Comparison of ENCODE assay signal across 26 cellular contexts in the genomic region with DNA sequence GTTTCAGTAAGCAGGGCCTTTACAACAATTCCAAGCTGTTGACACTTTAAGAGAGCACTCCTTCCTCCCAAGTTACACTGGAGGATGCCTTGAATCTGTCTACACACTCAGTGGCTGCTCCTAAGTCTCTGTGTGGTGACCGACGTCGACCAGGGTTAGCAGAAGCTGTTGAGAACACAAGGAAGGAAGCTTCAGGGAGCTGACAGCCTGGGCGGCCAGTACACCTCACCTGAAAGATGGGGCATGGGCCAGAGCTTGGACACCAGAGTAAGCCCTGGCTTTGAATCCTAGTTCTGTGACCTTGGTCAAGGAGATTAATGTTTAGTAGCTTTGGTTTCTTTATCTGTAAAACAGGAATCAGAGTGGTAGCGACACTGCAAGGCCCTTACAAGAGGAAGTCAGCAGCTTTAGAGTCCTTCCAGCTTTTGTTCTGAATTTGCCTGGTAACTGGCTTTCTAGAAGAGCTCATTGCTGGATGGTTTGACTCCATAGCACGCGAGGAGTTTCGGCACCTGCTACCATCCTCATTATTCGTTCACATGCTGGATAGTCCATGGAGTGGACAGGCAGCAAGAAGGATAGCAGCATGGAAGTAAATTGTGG.
A peak's percentile ranks its signal among the peaks of the same experiment; 100 is the strongest.
DNase-seq lines count a peak whose midpoint lies in the region; ATAC-seq lines count a peak whose summit lies in the region.
"Had no signal": no experiment of that assay in that cellular context is flagged by ENCODE, and none has a peak within 500 bp of the region (broad histone marks: within the 10 kb centered on the region; RNA-seq: fewer than 3 reads in every experiment).

No MANE protein-coding gene starts in this region.

- peak; percentile 77 for DNase-seq in DMS53 treated with DMSO at 0.1 percent for 48 hours (lab: John Stamatoyannopoulos, UW; ENCODE audit: unreplicated experiment)
- DNase-seq in DMS53 (lab: John Stamatoyannopoulos, UW): no peak
- peak; percentile 19 to 22 for DNase-seq in AML-193 (lab: John Stamatoyannopoulos, UW)
- peak; percentile 43 for DNase-seq in OCI-M1 (lab: John Stamatoyannopoulos, UW)
- no peak for DNase-seq in stimulated activated naive CD8-positive, alpha-beta T cell treated with anti-CD3 and anti-CD28 coated beads, Interleukin-15, amount 100 ng/mL, for 72 hours
- no peak for DNase-seq in stimulated activated CD8-positive, alpha-beta memory T cell treated with anti-CD3 and anti-CD28 coated beads, Interleukin-4, amount 100 ng/mL, for 48 hours
- no peak for DNase-seq in head of caudate nucleus
- DNase-seq: activated CD4-positive, alpha-beta T cell treated with anti-CD3 and anti-CD28 coated beads for 48 hours; activated gamma-delta T cell treated with Interleukin-2 at 50 U/mL for 16 hours; activated T-cell treated with anti-CD3 and anti-CD28 coated beads, Interleukin-2, amount 50 U/mL, for 4 hours; Calu3; endodermal cell; foreskin fibroblast; islet precursor cell; left lung; NCI-H1694 treated with DMSO at 0.1 percent for 48 hours; NCI-H524 treated with DMSO at 0.1 percent for 48 hours; nephron progenitor cell; substantia nigra; trophoblast cell; WERI-Rb-1 had no signal

- H3K4me3 Mint-ChIP-seq in stimulated activated naive CD8-positive, alpha-beta T cell treated with anti-CD3 and anti-CD28 coated beads, Interleukin-15, amount 100 ng/mL, for 72 hours: no peak overlapping the region
- H3K4me3 Mint-ChIP-seq: activated T-cell treated with anti-CD3 and anti-CD28 coated beads, Interleukin-2, amount 50 U/mL, for 4 hours; CD14-positive monocyte; dendritic cell treated with granulocyte-macrophage colony-stimulating factor and Interleukin-4, amounts not matched to agents 40 ng/mL and 50 ng/mL, for 4 days; endodermal cell; memory B cell; nephron progenitor cell; stimulated activated memory B cell treated with anti-CD40 and anti-IgM and Interleukin-4, amounts not matched to agents 10 μg/mL and 1 μg/mL and 100 μg/mL, for 72 hours had no signal

- no peak overlapping the region for H3K27ac Mint-ChIP-seq in stimulated activated naive CD8-positive, alpha-beta T cell treated with anti-CD3 and anti-CD28 coated beads, Interleukin-15, amount 100 ng/mL, for 72 hours
- H3K27ac Mint-ChIP-seq: CD14-positive monocyte; dendritic cell treated with granulocyte-macrophage colony-stimulating factor and Interleukin-4, amounts not matched to agents 40 ng/mL and 50 ng/mL, for 4 days; endodermal cell; memory B cell; nephron progenitor cell; stimulated activated memory B cell treated with anti-CD40 and anti-IgM and Interleukin-4, amounts not matched to agents 10 μg/mL and 1 μg/mL and 100 μg/mL, for 72 hours had no signal

- intact Hi-C loops in head of caudate nucleus (cut with DNase I): no loop called here

- peaks cover 20% of the 10 kb centered on the region for H3K27me3 Mint-ChIP-seq in stimulated activated naive CD8-positive, alpha-beta T cell treated with anti-CD3 and anti-CD28 coated beads, Interleukin-15, amount 100 ng/mL, for 72 hours
- H3K27me3 Mint-ChIP-seq: dendritic cell treated with granulocyte-macrophage colony-stimulating factor and Interleukin-4, amounts not matched to agents 40 ng/mL and 50 ng/mL, for 4 days had no signal

- no peaks in the 10 kb centered on the region for H3K4me1 Mint-ChIP-seq in stimulated activated naive CD8-positive, alpha-beta T cell treated with anti-CD3 and anti-CD28 coated beads, Interleukin-15, amount 100 ng/mL, for 72 hours
- H3K4me1 Mint-ChIP-seq: CD14-positive monocyte; memory B cell; stimulated activated memory B cell treated with anti-CD40 and anti-IgM and Interleukin-4, amounts not matched to agents 10 μg/mL and 1 μg/mL and 100 μg/mL, for 72 hours had no signal

- ATAC-seq in HG02678 (IDR thresholded peaks at IDR 0.05; ENCODE audit: unreplicated experiment): peak; percentile 70
- no peak for ATAC-seq in stimulated activated naive CD8-positive, alpha-beta T cell treated with anti-CD3 and anti-CD28 coated beads, Interleukin-15, amount 100 ng/mL, for 72 hours
- ATAC-seq: activated T-cell treated with anti-CD3 and anti-CD28 coated beads, Interleukin-2, amount 50 U/mL, for 4 hours; stimulated activated memory B cell treated with anti-CD40 and anti-IgM and Interleukin-4, amounts not matched to agents 10 μg/mL and 1 μg/mL and 100 μg/mL, for 72 hours had no signal

- H3K9me3 Mint-ChIP-seq in stimulated activated naive CD8-positive, alpha-beta T cell treated with anti-CD3 and anti-CD28 coated beads, Interleukin-15, amount 100 ng/mL, for 72 hours: no peaks in the 10 kb centered on the region
- H3K9me3 Mint-ChIP-seq: activated T-cell treated with anti-CD3 and anti-CD28 coated beads, Interleukin-2, amount 50 U/mL, for 4 hours; dendritic cell treated with granulocyte-macrophage colony-stimulating factor and Interleukin-4, amounts not matched to agents 40 ng/mL and 50 ng/mL, for 4 days; endodermal cell; memory B cell; stimulated activated memory B cell treated with anti-CD40 and anti-IgM and Interleukin-4, amounts not matched to agents 10 μg/mL and 1 μg/mL and 100 μg/mL, for 72 hours had no signal

Comparison
In these comparisons a context has a peak if more than half of its experiments do, and no peak if none do; other contexts are left out.
1. DNase-seq: peak in DMS53 treated with DMSO at 0.1 percent for 48 hours (single experiment), AML-193 (2 of 2) and OCI-M1 (single experiment); none in DMS53 (single experiment), stimulated activated naive CD8-positive, alpha-beta T cell treated with anti-CD3 and anti-CD28 coated beads, Interleukin-15, amount 100 ng/mL, for 72 hours (0 of 2), stimulated activated CD8-positive, alpha-beta memory T cell treated with anti-CD3 and anti-CD28 coated beads, Interleukin-4, amount 100 ng/mL, for 48 hours (single experiment) and head of caudate nucleus (0 of 42).